Comparison of ENCODE assay signal across 16 cellular contexts in genomic region chr18:79626905-79627749, GRCh38. TPM values are rescaled to one million over a fixed set of nuclear protein-coding genes. Genes with fewer than 3 reads are reported as not detected.
DNase-seq lines count a peak whose midpoint lies in the region; ATAC-seq, FAIRE-seq and TF ChIP-seq lines count a peak whose summit lies in the region.
"Had no signal": no experiment of that assay in that cellular context is flagged by ENCODE, and none has a peak within 500 bp of the region (broad histone marks: within the 10 kb centered on the region; RNA-seq: fewer than 3 reads in every experiment).

No MANE protein-coding gene starts in this region.

- TF ChIP-seq CTCF in GM12878 (IDR thresholded peaks at IDR 0.05 in 2 of 3, conservative IDR thresholded peaks at IDR 0.05 in 1 of 3; ENCODE audit: control insufficient read depth in 2 of 3, extremely low read depth in 1 of 3, insufficient read depth in 1 of 3, low read depth in 3 of 3, low read length in 3 of 3) (no peak), upper lobe of left lung (IDR thresholded peaks at IDR 0.05) (no peak), H9 (conservative IDR thresholded peaks at IDR 0.05) (no peak)

- no peak overlapping the region for H3T11ph ChIP-seq in H9 (ENCODE audit: low read length)

- no peak overlapping the region for H2BK15ac ChIP-seq in H9 (ENCODE audit: low read depth, low read length)

- H3K27me3 Mint-ChIP-seq in naive B cell (no peaks in the 10 kb centered on the region), H9 (ENCODE audit: low read depth) (peaks cover 2% of the 10 kb centered on the region; the same call in 1 of the 2 replicates)

- H2BK20ac ChIP-seq in H9 (ENCODE audit: low read depth, low read length, poor library complexity, severe bottlenecking), result no peak overlapping the region

- H2AK5ac ChIP-seq in H9 (ENCODE audit: insufficient read length, low read length), result no peak overlapping the region

- H3K4me1 ChIP-seq in GM12878 (ENCODE audit: control insufficient read depth, insufficient read depth, low read length), result peaks cover 27% of the 10 kb centered on the region
- H3K4me1 ChIP-seq in upper lobe of left lung, result peaks cover 0 to 6% (median 0%) of the 10 kb centered on the region in 4 donors
- H3K4me1 ChIP-seq in H9 (ENCODE audit: insufficient read depth, low read length), result peaks cover 2% of the 10 kb centered on the region; the same call in 1 of the 2 replicates
- H3K4me1 ChIP-seq: SJCRH30 had no signal

- H3K79me2 ChIP-seq in GM12878 (ENCODE audit: control insufficient read depth, insufficient read depth, low read length), result no peaks in the 10 kb centered on the region
- no peaks in the 10 kb centered on the region for H3K79me2 ChIP-seq in H9 (ENCODE audit: insufficient read depth, low read length)

- H4K8ac ChIP-seq in H9 (replicated peaks; ENCODE audit: insufficient read length, low read depth, low read length), result no peak overlapping the region

- 69% methylated on average over 43 of the region's 45 CpGs for WGBS in GM12878 (ENCODE audit: insufficient coverage, insufficient replicate concordance, low lambda C conversion rate, missing lambda C conversion rate)
- 85 to 87% methylated on average over 36 to 45 of the region's 45 CpGs for WGBS in upper lobe of left lung, 2 donors
- no CpG with 5 or more reads among the region's 45 CpGs for WGBS in H9 (ENCODE audit: extremely low coverage, insufficient read length, low lambda C conversion rate)

- H3K4ac ChIP-seq in H9 (ENCODE audit: low read depth, low read length), result no peak overlapping the region

- H3K4me3 Mint-ChIP-seq in naive B cell (peak overlapping the region in 7 of 8 donors; percentile 47 to 87 (median 77)), H9 (no peak overlapping the region)

- BruUV-seq in GM12878 (replicated peaks; lab: Mats Ljungman, UMichigan), result no TSS peak

- H2BK12ac ChIP-seq in H9 (ENCODE audit: insufficient read length, low read depth, low read length), result no peak overlapping the region

- H3K9me3 Mint-ChIP-seq in naive B cell, result peaks cover 0 to 2% (median 0%) of the 10 kb centered on the region in 7 donors
- peaks cover 0 to 3% of the 10 kb centered on the region in 2 experiments; a peak in 2 of 5 replicates for H3K9me3 Mint-ChIP-seq in H9

- CTCF ChIA-PET in GM12878 (lab: Yijun Ruan, JAX), result no interaction called here

- H3K23me2 ChIP-seq in H9 (ENCODE audit: insufficient read length, low read depth, low read length, poor library complexity, severe bottlenecking), result no peaks in the 10 kb centered on the region

- TF ChIP-seq RAD21 in GM12878 (IDR thresholded peaks at IDR 0.05; ENCODE audit: insufficient read depth, low read depth, low read length), result no peak

- peak; percentile 9; the same call in 1 of the 3 replicates for ATAC-seq in GM12878
- ATAC-seq in naive B cell (ENCODE audit: low read depth in 2 of 2), result no peak
- no peak for ATAC-seq in upper lobe of left lung (ENCODE audit: low FRiP score in 2 of 2)

- TF ChIP-seq EP300 in GM12878 (IDR thresholded peaks at IDR 0.05; ENCODE audit: borderline replicate concordance in 1 of 2, control insufficient read depth in 1 of 2, low read depth in 2 of 2, low read length in 2 of 2) (no peak), upper lobe of left lung (IDR thresholded peaks at IDR 0.05) (no peak)

- DNase-seq in activated effector memory CD4-positive, alpha-beta T cell treated with anti-CD3 and anti-CD28 coated beads, Interleukin-2, amount 50 U/mL, for 16 hours, result peak; percentile 47
- no peak for DNase-seq in activated effector memory CD4-positive, alpha-beta T cell treated with Interleukin-2 at 50 U/mL for 16 hours
- DNase-seq in GM12878 (ENCODE audit: low read depth, low spot score) (no peak), naive B cell (no peak), upper lobe of left lung (peak; percentile 18 to 71), NCI-H1105 treated with DMSO at 0.1 percent for 48 hours (lab: John Stamatoyannopoulos, UW) (no peak), H9 (no peak)
- no peak for DNase-seq in stimulated activated CD4-positive, alpha-beta T cell treated with anti-CD3 and anti-CD28 coated beads, Interleukin-2, amount 100 ng/mL, for 24 hours
- DNase-seq: 8988T, COR-L47, MM.1S, NCI-H2029 treated with DMSO at 0.1 percent for 48 hours, NCI-H510A treated with DMSO at 0.1 percent for 48 hours, SJCRH30 had no signal

- no peak overlapping the region for H3K18ac ChIP-seq in H9 (ENCODE audit: insufficient read length, low read depth, low read length)

- H4K20me1 ChIP-seq in GM12878 (ENCODE audit: control insufficient read depth, insufficient read depth) (no peaks in the 10 kb centered on the region), H9 (ENCODE audit: control insufficient read depth, insufficient read depth, insufficient read length) (peaks cover 6% of the 10 kb centered on the region)

- H3K36me3 Mint-ChIP-seq in naive B cell (no peaks in the 10 kb centered on the region), H9 (ENCODE audit: insufficient read depth in 1 of 3, low read depth in 3 of 3) (no peaks in the 10 kb centered on the region; a peak in 1 of 7 replicates)

- in situ Hi-C loops in GM12878 (cut with MboI), result no loop called here

- H3K9ac ChIP-seq in GM12878 (ENCODE audit: control insufficient read depth, insufficient read depth, low read length), result no peak overlapping the region
- no peak overlapping the region for H3K9ac ChIP-seq in H9 (ENCODE audit: extremely low read depth, insufficient read length, low read length)

- RAD21 ChIA-PET in GM12878 (lab: Charles Lee; ENCODE audit: unreplicated experiment), result interaction anchor here (1.5 kb wide), 1 partner anchor 252 kb away, joined by 3 read pairs; no protein-coding TSS in a partner anchor

- H3K27ac Mint-ChIP-seq in naive B cell, result peak overlapping the region; percentile 44 to 92 (median 84)
- H3K27ac Mint-ChIP-seq in H9, result no peak overlapping the region

- no peak overlapping the region for H4K5ac ChIP-seq in H9 (ENCODE audit: insufficient read length, low read depth, low read length)

- H3K27ac ChIP-seq in GM12878 (ENCODE audit: control insufficient read depth, insufficient read depth) (no peak overlapping the region), upper lobe of left lung (no peak overlapping the region), H9 (ENCODE audit: insufficient read length, low read depth, low read length) (no peak overlapping the region)
- H3K27ac ChIP-seq: C4-2B, HL-60, SJCRH30 had no signal

- no peaks in the 10 kb centered on the region for H3K36me3 ChIP-seq in GM12878 (ENCODE audit: control insufficient read depth in 2 of 2, insufficient read depth in 2 of 2, low read length in 1 of 2)
- H3K36me3 ChIP-seq in upper lobe of left lung, result no peaks in the 10 kb centered on the region
- H3K36me3 ChIP-seq: SJCRH30 had no signal

- H2BK5ac ChIP-seq in H9 (ENCODE audit: insufficient read length, low read length), result no peak overlapping the region

- no peak for TF ChIP-seq POLR2A in GM12878 (IDR thresholded peaks at IDR 0.05; ENCODE audit: low read depth, low read length)
- TF ChIP-seq POLR2A in upper lobe of left lung (IDR thresholded peaks at IDR 0.05), result no peak

- no peak overlapping the region; the same call in 1 of the 2 replicates for H2AFZ ChIP-seq in GM12878 (ENCODE audit: control insufficient read depth, low read depth, low read length)
- H2AFZ ChIP-seq in H9 (ENCODE audit: low read length), result no peak overlapping the region

- no peak for FAIRE-seq in GM12878 (lab: Jason Lieb, UNC)

- no peak overlapping the region for H3K23ac ChIP-seq in H9 (ENCODE audit: insufficient read length, low read depth, low read length)

- H3K27me3 ChIP-seq in GM12878 (replicated peaks in 1 of 2; ENCODE audit: control insufficient read depth in 2 of 2, insufficient read depth in 2 of 2, low read length in 1 of 2) (no peaks in the 10 kb centered on the region), upper lobe of left lung (no peaks in the 10 kb centered on the region), H9 (ENCODE audit: insufficient read depth, low read length) (no peaks in the 10 kb centered on the region)
- H3K27me3 ChIP-seq: SJCRH30 had no signal

- no peak overlapping the region for H4K91ac ChIP-seq in H9 (ENCODE audit: insufficient read length, low read depth, low read length)

- POLR2A ChIA-PET in GM12878 (lab: Charles Lee), result no interaction called here

- no peak overlapping the region for H2BK120ac ChIP-seq in H9 (ENCODE audit: low read depth, low read length, poor library complexity, severe bottlenecking)

- H3K79me1 ChIP-seq in H9 (ENCODE audit: insufficient read depth, low read depth, low read length, poor library complexity, severe bottlenecking), result no peaks in the 10 kb centered on the region

- no peak overlapping the region for H3K14ac ChIP-seq in H9 (ENCODE audit: insufficient read depth, low read length)

- H3K4me1 Mint-ChIP-seq in naive B cell (peaks cover 53 to 88% (median 67%) of the 10 kb centered on the region in 3 donors), H9 (peaks cover 5% of the 10 kb centered on the region in 2 experiments)

- SMC1A ChIA-PET in GM12878 (lab: Charles Lee; ENCODE audit: uncharacterized antibody, unreplicated experiment), result no interaction called here

- no peak overlapping the region for H3K4me3 ChIP-seq in GM12878
- H3K4me3 ChIP-seq in upper lobe of left lung, result no peak overlapping the region
- H3K4me3 ChIP-seq: SJCRH30 had no signal

- H3K9me3 ChIP-seq in GM12878 (replicated peaks; ENCODE audit: control insufficient read depth, insufficient read depth, low read length) (peaks cover 1% of the 10 kb centered on the region; the same call in 2 of the 3 replicates), upper lobe of left lung (no peaks in the 10 kb centered on the region), H9 (ENCODE audit: control insufficient read depth, low read depth, low read length) (no peaks in the 10 kb centered on the region)
- H3K9me3 ChIP-seq: SJCRH30 had no signal

- intact Hi-C loops in GM12878 (cut with micrococcal nuclease; ENCODE audit: unreplicated experiment), result no loop called here

- peak overlapping the region; percentile 31; the same call in 1 of the 2 replicates for H3K4me2 ChIP-seq in GM12878 (ENCODE audit: control insufficient read depth, insufficient read depth)
- no peak overlapping the region for H3K4me2 ChIP-seq in H9 (ENCODE audit: insufficient read depth, insufficient read length, low read length)

- no peak overlapping the region for H3K56ac ChIP-seq in H9 (ENCODE audit: insufficient read length, low read depth, low read length)

RNA-seq across cellular contexts. Expression of gene CTDP1, which starts 52.5 kb away (rescaled TPM):
- total RNA-seq in GM12878 (2013; cell fraction: nucleolus; rRNA removed), result 25.6 and 26.8 TPM in 2 replicates
- total RNA-seq in GM12878 (2014; rRNA removed) (22.1 and 23.8 TPM in 2 replicates), GM12878 (2014; rRNA removed; fragmentation: Illumina TruSeq; extraction: Trizol) (7.3 and 8.0 TPM in 2 replicates), GM12878 (2021) (30.4 and 31.3 TPM in 2 replicates), upper lobe of left lung (10 to 100 TPM; 21.3 to 44.7 (median 29.7) TPM), H9 (2021) (31.9 and 33.7 TPM in 2 replicates)
- polyA plus RNA-seq in GM12878 (2011; ENCODE audit: low read depth), result 5.9 TPM
- polyA plus RNA-seq in GM12878 (2011; rRNA removed) (4.9 and 9.5 TPM in 2 replicates), GM12878 (2014; fragmentation: Illumina TruSeq; extraction: Trizol) (1.9 and 6.0 TPM in 2 replicates), GM12878 (2014; fragmentation: Nextera tagmentation; extraction: Ambion mirVana) (1 to 10 TPM in 1 of 2 experiments, under 1 TPM in 1; 0.32 to 1.6 TPM), GM12878 (2014; rRNA removed) (16.7 and 19.3 TPM in 2 replicates), GM12878 (2016; fragmentation: Nextera tagmentation; extraction: Ambion mirVana) (10 to 100 TPM in 1 of 2 experiments, 1 to 10 TPM in 1; 4.2 to 13.9 TPM), naive B cell (ENCODE audit: low read depth in 6 of 6) (10 to 100 TPM in 2 of 6 donors, 1 to 10 TPM in 4; 2.9 to 15.6 (median 9.0) TPM)
- polyA plus RNA-seq in GM12878 (2011; cell fraction: cytosol; rRNA removed), result 9.0 and 10.2 TPM in 2 replicates
- 37.1 and 48.0 TPM in 2 replicates for polyA plus RNA-seq in GM12878 (2011; cell fraction: nucleus; rRNA removed)
- 12.2 and 14.2 TPM in 2 replicates for polyA plus RNA-seq in GM12878 (2012)
- polyA minus RNA-seq in GM12878 (2011; rRNA and poly(A)+ RNA removed), result 13.9 and 14.8 TPM in 2 replicates
- polyA minus RNA-seq in GM12878 (2011; cell fraction: cytosol; rRNA and poly(A)+ RNA removed), result 5.6 and 10.0 TPM in 2 replicates
- 17.0 and 31.8 TPM in 2 replicates for polyA minus RNA-seq in GM12878 (2011; cell fraction: nucleus; rRNA and poly(A)+ RNA removed)

Comparison
In these comparisons a context has a peak if more than half of its experiments do, and no peak if none do; other contexts are left out.
1. DNase-seq: peak in activated effector memory CD4-positive, alpha-beta T cell treated with anti-CD3 and anti-CD28 coated beads, Interleukin-2, amount 50 U/mL, for 16 hours (single experiment) and upper lobe of left lung (2 of 2); none in activated effector memory CD4-positive, alpha-beta T cell treated with Interleukin-2 at 50 U/mL for 16 hours (single experiment), GM12878 (single experiment), naive B cell (single experiment), NCI-H1105 treated with DMSO at 0.1 percent for 48 hours (single experiment), H9 (single experiment) and stimulated activated CD4-positive, alpha-beta T cell treated with anti-CD3 and anti-CD28 coated beads, Interleukin-2, amount 100 ng/mL, for 24 hours (0 of 2).
2. H3K27ac Mint-ChIP-seq: peak in naive B cell (6 of 6); none in H9 (0 of 3).
3. H3K4me3 Mint-ChIP-seq: peak in naive B cell (7 of 8); none in H9 (0 of 2).